In the genomic region with DNA sequence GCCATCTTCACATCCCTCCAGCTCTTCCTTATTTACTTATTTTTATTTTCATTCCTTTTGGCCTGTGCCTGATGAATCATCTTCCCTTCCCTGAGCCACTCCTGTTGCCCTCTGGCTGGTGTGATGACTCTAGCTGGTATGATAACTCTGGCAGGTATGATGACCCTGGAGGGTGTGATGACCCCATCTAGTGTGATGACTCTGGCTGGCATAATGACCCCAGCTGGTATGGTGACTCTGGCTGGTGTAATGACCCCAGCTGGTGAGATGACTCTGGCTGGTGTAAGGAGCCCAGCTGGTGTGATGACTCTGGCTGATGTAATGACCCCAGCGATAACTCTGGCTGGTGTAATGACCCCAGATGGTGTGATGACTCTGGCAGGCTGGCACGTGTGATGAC, we compare ENCODE assay signal across 16 cellular contexts.
DNase-seq lines count a peak whose midpoint lies in the region; ATAC-seq and TF ChIP-seq lines count a peak whose summit lies in the region.
"Had no signal": no experiment of that assay in that cellular context is flagged by ENCODE, and none has a peak within 500 bp of the region (broad histone marks: within the 10 kb centered on the region; RNA-seq: fewer than 3 reads in every experiment).

No MANE protein-coding gene starts in this region.

- H4K8ac ChIP-seq in trophoblast cell (ENCODE audit: low read depth, low read length), result no peak overlapping the region

- no peaks in the 10 kb centered on the region for H3K79me1 ChIP-seq in trophoblast cell (ENCODE audit: low read length)

- no peak overlapping the region for H2BK12ac ChIP-seq in trophoblast cell (ENCODE audit: low read length)

- H3K27ac ChIP-seq in trophoblast cell (ENCODE audit: low read depth, low read length) (no peak overlapping the region), uterus (no peak overlapping the region)
- H3K27ac ChIP-seq: BLaER1 treated with 17β-estradiol and CSF1 and Interleukin-3, amounts not matched to agents 10 nM and 100 nM; GM23248; HL-60 had no signal

- no peak for TF ChIP-seq CTCF in uterus (IDR thresholded peaks at IDR 0.05)

- no peak overlapping the region for H3K9ac ChIP-seq in trophoblast cell (ENCODE audit: low read length)
- H3K9ac ChIP-seq: BLaER1 treated with 17β-estradiol and CSF1 and Interleukin-3, amounts not matched to agents 10 nM and 100 nM; GM23248 had no signal

- no peak overlapping the region for H3K14ac ChIP-seq in trophoblast cell (ENCODE audit: low read length)

- H2AK5ac ChIP-seq in trophoblast cell (ENCODE audit: low read length), result no peak overlapping the region

- H2BK5ac ChIP-seq in trophoblast cell (ENCODE audit: low read depth, low read length, poor library complexity), result no peak overlapping the region

- TF ChIP-seq POLR2A in uterus (IDR thresholded peaks at IDR 0.05), result no peak

- H3K4ac ChIP-seq in trophoblast cell (ENCODE audit: low read depth, low read length), result no peak overlapping the region

- no peak overlapping the region for H4K12ac ChIP-seq in trophoblast cell (ENCODE audit: low read depth, low read length)

- H2BK120ac ChIP-seq in trophoblast cell (ENCODE audit: insufficient read depth, low read length, poor library complexity), result no peak overlapping the region

- no peaks in the 10 kb centered on the region for H3K27me3 ChIP-seq in trophoblast cell (ENCODE audit: insufficient read depth, low read length)
- H3K27me3 ChIP-seq in uterus, result no peaks in the 10 kb centered on the region
- H3K27me3 ChIP-seq: BLaER1 treated with 17β-estradiol and CSF1 and Interleukin-3, amounts not matched to agents 10 nM and 100 nM had no signal

- WGBS in trophoblast cell (ENCODE audit: extremely low coverage, insufficient coverage, insufficient read length), result no CpG with 5 or more reads among the region's 2 CpGs

- H3K4me2 ChIP-seq in trophoblast cell (ENCODE audit: low read length), result no peak overlapping the region
- H3K4me2 ChIP-seq: BLaER1 treated with 17β-estradiol and CSF1 and Interleukin-3, amounts not matched to agents 10 nM and 100 nM had no signal

- H3K4me1 ChIP-seq in trophoblast cell (ENCODE audit: control insufficient read depth in 1 of 2, insufficient read depth in 2 of 2, low read length in 2 of 2), result no peaks in the 10 kb centered on the region
- no peaks in the 10 kb centered on the region for H3K4me1 ChIP-seq in uterus
- H3K4me1 ChIP-seq: BLaER1 treated with 17β-estradiol and CSF1 and Interleukin-3, amounts not matched to agents 10 nM and 100 nM had no signal

- no peaks in the 10 kb centered on the region for H3K79me2 ChIP-seq in trophoblast cell (ENCODE audit: control insufficient read depth, insufficient read depth, low read length, poor library complexity)

- peak; percentile 78 for ATAC-seq in esophagus mucosa
- ATAC-seq: HCT116 had no signal

- intact Hi-C loops in uterus (cut with DNase I; ENCODE audit: low total_unique reads), result no loop called here

- no peak overlapping the region for H4K91ac ChIP-seq in trophoblast cell (ENCODE audit: low read depth, low read length)

- no peak overlapping the region for H2AFZ ChIP-seq in trophoblast cell (ENCODE audit: insufficient read depth, low read length, poor library complexity)
- H2AFZ ChIP-seq: GM23248 had no signal

- H3K36me3 ChIP-seq in trophoblast cell (ENCODE audit: control insufficient read depth in 1 of 2, insufficient read depth in 2 of 2, low read length in 2 of 2), result no peaks in the 10 kb centered on the region
- no peaks in the 10 kb centered on the region for H3K36me3 ChIP-seq in uterus
- H3K36me3 ChIP-seq: BLaER1 treated with 17β-estradiol and CSF1 and Interleukin-3, amounts not matched to agents 10 nM and 100 nM had no signal

- H3K23ac ChIP-seq in trophoblast cell (ENCODE audit: low read length), result no peak overlapping the region

- no peak overlapping the region for H3K18ac ChIP-seq in trophoblast cell (ENCODE audit: low read length)

- H3K4me3 ChIP-seq in trophoblast cell (ENCODE audit: low read depth, low read length) (no peak overlapping the region), uterus (no peak overlapping the region)
- H3K4me3 ChIP-seq: BLaER1 treated with 17β-estradiol and CSF1 and Interleukin-3, amounts not matched to agents 10 nM and 100 nM; GM23248 had no signal

- H3K9me3 ChIP-seq in trophoblast cell (ENCODE audit: insufficient read depth, low read depth, low read length) (peaks cover 5% of the 10 kb centered on the region), uterus (no peaks in the 10 kb centered on the region)

- peak; percentile 14 for DNase-seq in EL
- peak; percentile 9 for DNase-seq in M059J (ENCODE audit: low read depth)
- peak; percentile 14 to 17 for DNase-seq in trophoblast cell
- DNase-seq in RPMI8226, result no peak
- DNase-seq in NCI-H510A (lab: John Stamatoyannopoulos, UW), result no peak
- DNase-seq in uterus, result no peak
- DNase-seq: ACHN; Calu3; CD4-positive, alpha-beta T cell; DMS 273 treated with DMSO at 0.1 percent for 48 hours; DND-41; GM23248 had no signal

Comparison
In these comparisons a context has a peak if more than half of its experiments do, and no peak if none do; other contexts are left out.
1. DNase-seq: peak in EL (single experiment), M059J (single experiment) and trophoblast cell (2 of 2); none in RPMI8226 (single experiment), NCI-H510A (single experiment) and uterus (0 of 2).